Comparison of ENCODE assay signal across 29 cellular contexts in the genomic region with DNA sequence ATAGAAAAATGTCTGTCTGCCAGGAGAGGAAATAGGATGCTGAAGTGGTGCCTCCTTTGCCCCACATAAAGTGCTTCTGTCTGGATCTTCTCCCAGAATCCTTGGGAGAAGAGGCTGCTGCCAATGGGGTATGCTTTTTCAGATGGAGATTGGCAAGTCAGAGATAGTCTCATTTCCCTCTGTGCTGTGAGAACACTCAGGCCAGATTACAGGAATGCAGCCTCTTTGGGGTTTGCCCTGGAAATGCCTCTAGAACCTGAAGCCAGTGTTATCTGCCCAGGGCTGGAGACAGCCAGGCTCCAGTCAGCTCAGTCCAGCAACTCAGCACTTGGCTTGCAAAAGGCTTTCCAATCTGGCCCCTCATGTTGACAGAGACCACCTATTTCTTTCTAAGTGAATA.
DNase-seq lines count a peak whose midpoint lies in the region; ATAC-seq, FAIRE-seq and TF ChIP-seq lines count a peak whose summit lies in the region.
"Had no signal": no experiment of that assay in that cellular context is flagged by ENCODE, and none has a peak within 500 bp of the region (broad histone marks: within the 10 kb centered on the region; RNA-seq: fewer than 3 reads in every experiment).

No MANE protein-coding gene starts in this region.

- peaks cover 15% of the 10 kb centered on the region for H3K4me1 Mint-ChIP-seq in type B pancreatic cell (ENCODE audit: unreplicated experiment)
- H3K4me1 Mint-ChIP-seq: activated CD4-positive, alpha-beta T cell treated with anti-CD3 and anti-CD28 coated beads, Interleukin-2, amount 10 ng/mL, durations not matched to agents 24 days and 14 days; activated naive CD8-positive, alpha-beta T cell treated with anti-CD3 and anti-CD28 coated beads, Interleukin-2, amount 10 ng/mL, durations not matched to agents 7 days and 5 days; B cell; central memory CD8-positive, alpha-beta T cell had no signal

- no peaks in the 10 kb centered on the region for H3K27me3 ChIP-seq in right atrium auricular region
- no peaks in the 10 kb centered on the region for H3K27me3 ChIP-seq in body of pancreas
- H3K27me3 ChIP-seq: esophagus squamous epithelium, left lung, right lobe of liver, tibial nerve had no signal

- H3K27ac ChIP-seq in right atrium auricular region (no peak overlapping the region), body of pancreas (no peak overlapping the region)
- H3K27ac ChIP-seq: esophagus squamous epithelium, left lung, tibial nerve had no signal

- TF ChIP-seq CTCF in right atrium auricular region (IDR thresholded peaks at IDR 0.05) (no peak), type B pancreatic cell (conservative IDR thresholded peaks at IDR 0.05) (no peak), body of pancreas (IDR thresholded peaks at IDR 0.05) (no peak)

- DNase-seq in left cardiac atrium (peak; percentile 20), right atrium auricular region (ENCODE audit: low spot score) (no peak), cerebellar cortex (ENCODE audit: low spot score) (peak; percentile 62), left lobe of liver (ENCODE audit: low spot score) (no peak), superior temporal gyrus (ENCODE audit: extremely low spot score) (peak; percentile 56), type B pancreatic cell (ENCODE audit: extremely low spot score, unreplicated experiment) (no peak), body of pancreas (no peak), HTR-8/SVneo (ENCODE audit: insufficient read length, low spot score) (no peak)
- DNase-seq: activated CD4-positive, alpha-beta T cell treated with anti-CD3 and anti-CD28 coated beads, Interleukin-2, amount 10 ng/mL, durations not matched to agents 24 days and 14 days; activated gamma-delta T cell treated with Interleukin-2 at 50 U/mL for 16 hours; activated naive CD8-positive, alpha-beta T cell treated with anti-CD3 and anti-CD28 coated beads, Interleukin-2, amount 10 ng/mL, durations not matched to agents 7 days and 5 days; DMS53; esophagus squamous epithelium; KG1; left lung; NCI-H1105 treated with DMSO at 0.1 percent for 48 hours; NCI-H1930; NCI-H2227 treated with DMSO at 0.1 percent for 48 hours; NCI-H774; right lobe of liver; stimulated activated CD4-positive, alpha-beta T cell treated with anti-CD3 and anti-CD28 coated beads, Interleukin-4, amount 100 ng/mL, for 24 hours had no signal

- ATAC-seq in left cardiac atrium (peak; percentile 37 to 71), left lobe of liver (peak; percentile 20), body of pancreas (no peak)
- ATAC-seq: left lung, WTC11 had no signal

- no peaks in the 10 kb centered on the region for H3K36me3 ChIP-seq in right atrium auricular region
- no peaks in the 10 kb centered on the region for H3K36me3 ChIP-seq in body of pancreas (replicated peaks in 1 of 2; ENCODE audit: insufficient read depth in 1 of 2, low read depth in 2 of 2)
- H3K36me3 ChIP-seq: esophagus squamous epithelium, HAP-1, left lung, right lobe of liver, tibial nerve had no signal

- peaks cover 4% of the 10 kb centered on the region for H3K36me3 Mint-ChIP-seq in type B pancreatic cell
- H3K36me3 Mint-ChIP-seq: activated naive CD8-positive, alpha-beta T cell treated with anti-CD3 and anti-CD28 coated beads, Interleukin-2, amount 10 ng/mL, durations not matched to agents 7 days and 5 days had no signal

- H3K4me1 ChIP-seq in right atrium auricular region (no peaks in the 10 kb centered on the region), body of pancreas (peaks cover 20% of the 10 kb centered on the region)
- H3K4me1 ChIP-seq: esophagus squamous epithelium, HAP-1, left lung, tibial nerve had no signal

- H3K4me3 ChIP-seq in right atrium auricular region = no peak overlapping the region
- no peak overlapping the region for H3K4me3 ChIP-seq in body of pancreas
- H3K4me3 ChIP-seq: esophagus squamous epithelium, HAP-1, left lung, right lobe of liver, tibial nerve had no signal

- intact Hi-C loops in left cardiac atrium (cut with DNase I) (no loop called here), body of pancreas (cut with DNase I) (no loop called here)

- peaks cover 5% of the 10 kb centered on the region for H3K9me3 Mint-ChIP-seq in type B pancreatic cell

- H3K4me3 Mint-ChIP-seq in type B pancreatic cell = no peak overlapping the region
- H3K4me3 Mint-ChIP-seq: activated CD4-positive, alpha-beta T cell treated with anti-CD3 and anti-CD28 coated beads, Interleukin-2, amount 10 ng/mL, durations not matched to agents 24 days and 14 days; activated naive CD8-positive, alpha-beta T cell treated with anti-CD3 and anti-CD28 coated beads, Interleukin-2, amount 10 ng/mL, durations not matched to agents 7 days and 5 days; B cell; central memory CD8-positive, alpha-beta T cell; WTC11 had no signal

- no peak for TF ChIP-seq POLR2A in body of pancreas (IDR thresholded peaks at IDR 0.05)

- no peak overlapping the region for H3K27ac Mint-ChIP-seq in type B pancreatic cell
- H3K27ac Mint-ChIP-seq: activated CD4-positive, alpha-beta T cell treated with anti-CD3 and anti-CD28 coated beads, Interleukin-2, amount 10 ng/mL, durations not matched to agents 24 days and 14 days; activated naive CD8-positive, alpha-beta T cell treated with anti-CD3 and anti-CD28 coated beads, Interleukin-2, amount 10 ng/mL, durations not matched to agents 7 days and 5 days; B cell; WTC11 had no signal

- no peaks in the 10 kb centered on the region for H3K9me3 ChIP-seq in right atrium auricular region
- H3K9me3 ChIP-seq in body of pancreas = no peaks in the 10 kb centered on the region
- H3K9me3 ChIP-seq: esophagus squamous epithelium, HAP-1, left lung, right lobe of liver, tibial nerve had no signal

- FAIRE-seq in HTR-8/SVneo (lab: Jason Lieb, UNC) = no peak
- FAIRE-seq: astrocyte, frontal cortex, GM12892 had no signal

- H3K27me3 Mint-ChIP-seq in type B pancreatic cell = no peaks in the 10 kb centered on the region
- H3K27me3 Mint-ChIP-seq: activated CD4-positive, alpha-beta T cell treated with anti-CD3 and anti-CD28 coated beads, Interleukin-2, amount 10 ng/mL, durations not matched to agents 24 days and 14 days; activated naive CD8-positive, alpha-beta T cell treated with anti-CD3 and anti-CD28 coated beads, Interleukin-2, amount 10 ng/mL, durations not matched to agents 7 days and 5 days; B cell; central memory CD8-positive, alpha-beta T cell had no signal

Comparison
In these comparisons a context has a peak if more than half of its experiments do, and no peak if none do; other contexts are left out.
1. DNase-seq: peak in left cardiac atrium (single experiment), cerebellar cortex (single experiment) and superior temporal gyrus (single experiment); none in right atrium auricular region (single experiment), left lobe of liver (single experiment), type B pancreatic cell (single experiment), body of pancreas (0 of 4) and HTR-8/SVneo (single experiment).